In genomic region chr22:27809700-27810365, GRCh38 we compare ENCODE assay signal across 13 cellular contexts. TPM values are rescaled to one million over a fixed set of nuclear protein-coding genes. Genes with fewer than 3 reads are reported as not detected.
DNase-seq lines count a peak whose midpoint lies in the region; ATAC-seq and TF ChIP-seq lines count a peak whose summit lies in the region.
"Had no signal": no experiment of that assay in that cellular context is flagged by ENCODE, and none has a peak within 500 bp of the region (broad histone marks: within the 10 kb centered on the region; RNA-seq: fewer than 3 reads in every experiment).

No MANE protein-coding gene starts in this region.

- intact Hi-C loops in body of pancreas (cut with DNase I), result loop anchor here (10.0 kb wide), 2 partner anchors 405 to 1055 kb away; no protein-coding TSS in a partner anchor
- intact Hi-C loops in left ventricle myocardium superior (cut with micrococcal nuclease), result no loop called here
- intact Hi-C loops in sigmoid colon (cut with DNase I), result loop anchor here (5.0 to 10.0 kb wide), 5 partner anchors 405 to 1133 kb away; no protein-coding TSS in a partner anchor

- H2AFZ ChIP-seq in GM23248, result peak overlapping the region; percentile 53

- no peak overlapping the region for H3K4me3 ChIP-seq in GM23248
- H3K4me3 ChIP-seq in body of pancreas, result no peak overlapping the region
- peak overlapping the region in 1 of 4 donors; percentile 24 for H3K4me3 ChIP-seq in sigmoid colon
- H3K4me3 ChIP-seq: prostate gland, SJSA1 had no signal

- H3K27me3 Mint-ChIP-seq in activated CD4-positive, alpha-beta memory T cell treated with anti-CD3 and anti-CD28 coated beads, Interleukin-2, amount 10 ng/mL, durations not matched to agents 7 days and 5 days, result peaks cover 12% of the 10 kb centered on the region

- ATAC-seq in body of pancreas (no peak), left ventricle myocardium superior (peak; percentile 34), HG03521 (IDR thresholded peaks at IDR 0.05; ENCODE audit: unreplicated experiment) (no peak)
- ATAC-seq: activated CD4-positive, alpha-beta T cell treated with anti-CD3 and anti-CD28 coated beads for 36 hours had no signal

- no peaks in the 10 kb centered on the region for H3K36me3 Mint-ChIP-seq in activated CD4-positive, alpha-beta memory T cell treated with anti-CD3 and anti-CD28 coated beads, Interleukin-2, amount 10 ng/mL, durations not matched to agents 7 days and 5 days (ENCODE audit: low read depth)

- no peaks in the 10 kb centered on the region for H3K4me1 Mint-ChIP-seq in activated CD4-positive, alpha-beta memory T cell treated with anti-CD3 and anti-CD28 coated beads, Interleukin-2, amount 10 ng/mL, durations not matched to agents 7 days and 5 days
- H3K4me1 Mint-ChIP-seq: activated CD4-positive, alpha-beta T cell treated with anti-CD3 and anti-CD28 coated beads for 36 hours had no signal

- H3K9ac ChIP-seq in GM23248, result peak overlapping the region; percentile 47; the same call in 1 of the 2 replicates

- no peaks in the 10 kb centered on the region for H3K79me2 ChIP-seq in GM23248 (ENCODE audit: insufficient read depth)

- 0 out of 2 replicates have a peak, but pooled peaks cover 4% of the 10 kb centered on the region for H3F3A ChIP-seq in GM23248 (ENCODE audit: insufficient read depth)

- H3K27me3 ChIP-seq in GM23248 (replicated peaks; ENCODE audit: insufficient read depth), result no peaks in the 10 kb centered on the region
- no peaks in the 10 kb centered on the region for H3K27me3 ChIP-seq in body of pancreas
- no peaks in the 10 kb centered on the region for H3K27me3 ChIP-seq in sigmoid colon
- H3K27me3 ChIP-seq: SJSA1 had no signal

- TF ChIP-seq POLR2A in body of pancreas (IDR thresholded peaks at IDR 0.05) (no peak), sigmoid colon (IDR thresholded peaks at IDR 0.05) (no peak)

- H3K9me3 ChIP-seq in GM23248 (ENCODE audit: low read depth) (no peaks in the 10 kb centered on the region), body of pancreas (no peaks in the 10 kb centered on the region), sigmoid colon (no peaks in the 10 kb centered on the region)
- H3K9me3 ChIP-seq: prostate gland, SJSA1 had no signal

- H3K9me2 ChIP-seq in GM23248 (ENCODE audit: insufficient read depth), result no peaks in the 10 kb centered on the region

- DNase-seq in GM23248, result no peak
- no peak for DNase-seq in body of pancreas
- no peak for DNase-seq in left ventricle myocardium superior
- DNase-seq in sigmoid colon, result no peak
- no peak for DNase-seq in mucosa of gallbladder (ENCODE audit: low spot score)
- no peak for DNase-seq in activated CD4-positive, alpha-beta memory T cell treated with anti-CD3 and anti-CD28 coated beads, Interleukin-2, amount 10 ng/mL, durations not matched to agents 7 days and 5 days
- DNase-seq in stimulated activated CD4-positive, alpha-beta T cell treated with anti-CD3 and anti-CD28 coated beads, Interleukin-1b, Interleukin-23, amount 100 ng/mL, for 48 hours, result no peak
- DNase-seq: activated CD4-positive, alpha-beta T cell treated with anti-CD3 and anti-CD28 coated beads for 36 hours; activated naive CD4-positive, alpha-beta T cell treated with anti-CD3 and anti-CD28 coated beads for 36 hours; NCI-H1930 had no signal

- H3K27ac Mint-ChIP-seq in activated CD4-positive, alpha-beta memory T cell treated with anti-CD3 and anti-CD28 coated beads, Interleukin-2, amount 10 ng/mL, durations not matched to agents 7 days and 5 days, result no peak overlapping the region
- H3K27ac Mint-ChIP-seq: activated CD4-positive, alpha-beta T cell treated with anti-CD3 and anti-CD28 coated beads for 36 hours; activated naive CD4-positive, alpha-beta T cell treated with anti-CD3 and anti-CD28 coated beads for 36 hours had no signal

- in situ Hi-C loops in GM23248 (cut with MboI), result loop anchor here (10.0 to 25.0 kb wide), 3 partner anchors 405 to 1055 kb away; no protein-coding TSS in a partner anchor

- POLR2A ChIA-PET in activated CD4-positive, alpha-beta memory T cell treated with anti-CD3 and anti-CD28 coated beads, Interleukin-2, amount 10 ng/mL, durations not matched to agents 7 days and 5 days (lab: Charles Lee), result no interaction called here

- H3K4me1 ChIP-seq in GM23248 (ENCODE audit: insufficient read depth) (peaks cover 11% of the 10 kb centered on the region; the same call in 1 of the 2 replicates), body of pancreas (peaks cover 11% of the 10 kb centered on the region), sigmoid colon (peaks cover 0 to 28% (median 17%) of the 10 kb centered on the region in 4 donors)

- CTCF ChIA-PET in activated CD4-positive, alpha-beta memory T cell treated with anti-CD3 and anti-CD28 coated beads, Interleukin-2, amount 10 ng/mL, durations not matched to agents 7 days and 5 days (lab: Charles Lee), result interaction anchor here (0.6 kb wide), 1 partner anchor 1134 kb away, joined by 5 read pairs; no protein-coding TSS in a partner anchor

- H3K36me3 ChIP-seq in GM23248 (ENCODE audit: low read depth), result no peaks in the 10 kb centered on the region
- H3K36me3 ChIP-seq in body of pancreas (replicated peaks in 1 of 2; ENCODE audit: insufficient read depth in 1 of 2, low read depth in 2 of 2), result no peaks in the 10 kb centered on the region
- H3K36me3 ChIP-seq in sigmoid colon, result no peaks in the 10 kb centered on the region
- H3K36me3 ChIP-seq: prostate gland, SJSA1 had no signal

- TF ChIP-seq EP300 in sigmoid colon (IDR thresholded peaks at IDR 0.05), result no peak

- no peaks in the 10 kb centered on the region for H3K9me3 Mint-ChIP-seq in activated CD4-positive, alpha-beta memory T cell treated with anti-CD3 and anti-CD28 coated beads, Interleukin-2, amount 10 ng/mL, durations not matched to agents 7 days and 5 days
- H3K9me3 Mint-ChIP-seq: activated naive CD4-positive, alpha-beta T cell treated with anti-CD3 and anti-CD28 coated beads for 36 hours had no signal

- no peaks in the 10 kb centered on the region for H4K20me1 ChIP-seq in GM23248 (ENCODE audit: insufficient read depth)

- TF ChIP-seq CTCF in body of pancreas (IDR thresholded peaks at IDR 0.05) (no peak), sigmoid colon (IDR thresholded peaks at IDR 0.05) (no peak)

- peak overlapping the region; percentile 42 for H3K4me2 ChIP-seq in GM23248 (ENCODE audit: unreplicated experiment)

- no peak overlapping the region for H3K4me3 Mint-ChIP-seq in activated CD4-positive, alpha-beta memory T cell treated with anti-CD3 and anti-CD28 coated beads, Interleukin-2, amount 10 ng/mL, durations not matched to agents 7 days and 5 days
- H3K4me3 Mint-ChIP-seq: activated CD4-positive, alpha-beta T cell treated with anti-CD3 and anti-CD28 coated beads for 36 hours; activated naive CD4-positive, alpha-beta T cell treated with anti-CD3 and anti-CD28 coated beads for 36 hours had no signal

- WGBS in GM23248 (ENCODE audit: low coverage in 1 of 2, low lambda C conversion rate in 2 of 2, missing lambda C conversion rate in 2 of 2), 2 experiments, result 60 to 67% methylated on average over 8 to 9 of the region's 9 CpGs
- WGBS in body of pancreas, 2 donors, result 53 to 57% methylated on average over 8 to 9 of the region's 9 CpGs
- 53 to 67% methylated on average over 9 of the region's 9 CpGs for WGBS in sigmoid colon, 2 donors

- H3K27ac ChIP-seq in GM23248 (peak overlapping the region; percentile 48), body of pancreas (peak overlapping the region in 3 of 4 donors; percentile 41 to 53 (median 52)), sigmoid colon (peak overlapping the region; percentile 72 to 82 (median 76))
- H3K27ac ChIP-seq: SJSA1 had no signal

RNA-seq across cellular contexts. Expression of gene MN1, which starts 8.3 kb away (rescaled TPM):
- 24.8 and 25.9 TPM in 2 replicates for total RNA-seq in GM23248 (2014; rRNA removed; shearing (Covaris generic))
- 4.2 and 4.4 TPM in 2 replicates for polyA plus RNA-seq in GM23248 (2016; fragmentation: Nextera tagmentation; extraction: Ambion mirVana)
- 1 to 10 TPM; 1.0 to 5.6 TPM for total RNA-seq in body of pancreas
- total RNA-seq in left ventricle myocardium superior, result 5.3 TPM
- total RNA-seq in sigmoid colon, result 10 to 100 TPM in 1 of 4 donors, 1 to 10 TPM in 3; 6.4 to 21.3 (median 7.5) TPM
- 1 to 10 TPM in 1 of 3 donors, under 1 TPM in 2; under 0.01 to 1.2 (median 0.85) TPM for polyA plus RNA-seq in sigmoid colon
- total RNA-seq in mucosa of gallbladder, result 17.7 TPM
- under 1 TPM; 0.35 to 0.40 TPM for total RNA-seq in activated CD4-positive, alpha-beta memory T cell treated with anti-CD3 and anti-CD28 coated beads, Interleukin-2, amount 10 ng/mL, durations not matched to agents 7 days and 5 days
